Comparison of ENCODE assay signal across 3 cellular contexts in the genomic region with DNA sequence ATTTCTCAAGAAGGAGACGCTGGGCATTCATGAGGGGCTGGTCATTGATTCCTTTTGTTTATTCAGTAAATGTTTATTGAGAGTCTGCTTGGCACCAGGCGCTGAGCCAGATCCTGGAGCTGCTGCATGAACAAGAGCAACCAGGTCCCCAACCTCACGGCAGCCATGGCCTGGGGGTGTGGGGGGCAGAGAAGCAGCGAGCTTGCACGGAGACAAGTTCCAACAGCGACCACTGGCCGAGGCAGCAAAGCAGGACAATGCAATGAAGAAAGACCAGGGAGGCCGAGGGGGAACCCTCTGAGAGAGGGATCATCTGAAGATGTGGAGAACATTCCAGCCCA.
TF ChIP-seq lines count a peak whose summit lies in the region.

No MANE protein-coding gene starts in this region.

TF ChIP-seq in GM23338, 12 proteins besides CTCF, POLR2A, EP300 and RAD21:
- no peak for TF ChIP-seq STAT1 (IDR thresholded peaks at IDR 0.05; ENCODE audit: unreplicated experiment)
TF ChIP-seq in GM23338: peak in this region for 0.

TF ChIP-seq in GM12878, 131 proteins besides CTCF, POLR2A, EP300 and RAD21:
- TF ChIP-seq CBX5 (IDR thresholded peaks at IDR 0.05; ENCODE audit: low read depth) = no peak
- TF ChIP-seq PRDM15 (CRISPR knock-in tag; IDR thresholded peaks at IDR 0.05) = no peak
- no peak for TF ChIP-seq BCL3 (IDR thresholded peaks at IDR 0.05; ENCODE audit: borderline replicate concordance, insufficient read depth, low read depth, low read length, poor library complexity, severe bottlenecking)
- TF ChIP-seq NR2F1 (conservative IDR thresholded peaks at IDR 0.05) = no peak
- TF ChIP-seq RCOR1 (conservative IDR thresholded peaks at IDR 0.05; ENCODE audit: low read depth, low read length) = no peak
- TF ChIP-seq FOS (IDR thresholded peaks at IDR 0.05; ENCODE audit: borderline replicate concordance, extremely low read depth, insufficient read length) = no peak
- no peak for TF ChIP-seq PAX8 (IDR thresholded peaks at IDR 0.05)
- TF ChIP-seq ZBTB4 (CRISPR knock-in tag; IDR thresholded peaks at IDR 0.05) = no peak
TF ChIP-seq in GM12878: peak in this region for 0.

TF ChIP-seq in neural cell, 6 proteins besides CTCF, POLR2A, EP300 and RAD21:
- TF ChIP-seq TAF1 (IDR thresholded peaks at IDR 0.05; ENCODE audit: low read depth) (peak; percentile 61), POLR2AphosphoS5 (IDR thresholded peaks at IDR 0.05) (no peak), SMC3 (conservative IDR thresholded peaks at IDR 0.05; ENCODE audit: poor library complexity) (peak; percentile 71), MXI1 (conservative IDR thresholded peaks at IDR 0.05; ENCODE audit: poor library complexity, severe bottlenecking) (no peak), EZH2 (IDR thresholded peaks at IDR 0.05; ENCODE audit: borderline replicate concordance, insufficient read depth, low read length, poor library complexity, severe bottlenecking) (no peak)
- TF ChIP-seq, protein P1, sequence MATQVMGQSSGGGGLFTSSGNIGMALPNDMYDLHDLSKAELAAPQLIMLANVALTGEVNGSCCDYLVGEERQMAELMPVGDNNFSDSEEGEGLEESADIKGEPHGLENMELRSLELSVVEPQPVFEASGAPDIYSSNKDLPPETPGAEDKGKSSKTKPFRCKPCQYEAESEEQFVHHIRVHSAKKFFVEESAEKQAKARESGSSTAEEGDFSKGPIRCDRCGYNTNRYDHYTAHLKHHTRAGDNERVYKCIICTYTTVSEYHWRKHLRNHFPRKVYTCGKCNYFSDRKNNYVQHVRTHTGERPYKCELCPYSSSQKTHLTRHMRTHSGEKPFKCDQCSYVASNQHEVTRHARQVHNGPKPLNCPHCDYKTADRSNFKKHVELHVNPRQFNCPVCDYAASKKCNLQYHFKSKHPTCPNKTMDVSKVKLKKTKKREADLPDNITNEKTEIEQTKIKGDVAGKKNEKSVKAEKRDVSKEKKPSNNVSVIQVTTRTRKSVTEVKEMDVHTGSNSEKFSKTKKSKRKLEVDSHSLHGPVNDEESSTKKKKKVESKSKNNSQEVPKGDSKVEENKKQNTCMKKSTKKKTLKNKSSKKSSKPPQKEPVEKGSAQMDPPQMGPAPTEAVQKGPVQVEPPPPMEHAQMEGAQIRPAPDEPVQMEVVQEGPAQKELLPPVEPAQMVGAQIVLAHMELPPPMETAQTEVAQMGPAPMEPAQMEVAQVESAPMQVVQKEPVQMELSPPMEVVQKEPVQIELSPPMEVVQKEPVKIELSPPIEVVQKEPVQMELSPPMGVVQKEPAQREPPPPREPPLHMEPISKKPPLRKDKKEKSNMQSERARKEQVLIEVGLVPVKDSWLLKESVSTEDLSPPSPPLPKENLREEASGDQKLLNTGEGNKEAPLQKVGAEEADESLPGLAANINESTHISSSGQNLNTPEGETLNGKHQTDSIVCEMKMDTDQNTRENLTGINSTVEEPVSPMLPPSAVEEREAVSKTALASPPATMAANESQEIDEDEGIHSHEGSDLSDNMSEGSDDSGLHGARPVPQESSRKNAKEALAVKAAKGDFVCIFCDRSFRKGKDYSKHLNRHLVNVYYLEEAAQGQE (IDR thresholded peaks at IDR 0.05; ENCODE audit: borderline replicate concordance) = peak; percentile 16
